In the genomic region with DNA sequence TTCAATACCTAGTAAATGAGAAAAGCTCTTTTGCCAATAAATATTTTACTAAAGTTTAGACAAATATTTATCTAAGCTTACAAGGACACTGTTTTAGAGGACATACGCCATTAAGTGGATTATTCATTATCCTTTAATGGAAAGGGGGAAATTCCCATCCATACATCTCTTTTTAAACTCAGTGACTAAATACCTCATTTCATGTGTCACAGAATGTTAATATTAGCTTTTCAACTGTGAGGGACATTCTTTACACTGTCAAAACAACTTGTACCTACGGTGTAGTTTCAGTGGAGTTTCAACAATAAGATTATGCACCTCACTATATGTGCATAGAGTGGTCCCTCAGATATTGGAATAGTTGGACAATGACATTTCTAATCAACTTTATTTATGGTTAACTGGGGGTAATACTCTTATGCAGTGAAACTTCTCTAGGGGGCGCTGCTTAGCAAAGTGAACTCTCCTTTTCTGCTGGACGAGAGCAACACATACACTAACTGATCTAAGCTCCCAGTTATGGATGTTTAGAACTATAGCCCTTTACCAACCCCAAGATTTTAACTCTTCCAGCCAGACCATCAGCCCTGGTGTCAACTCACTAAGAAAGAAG, we compare ENCODE assay signal across 15 cellular contexts. TPM values are rescaled to one million over a fixed set of nuclear protein-coding genes. Genes with fewer than 3 reads are reported as not detected.
A peak's percentile ranks its signal among the peaks of the same experiment; 100 is the strongest.
DNase-seq lines count a peak whose midpoint lies in the region; ATAC-seq and TF ChIP-seq lines count a peak whose summit lies in the region.
"Had no signal": no experiment of that assay in that cellular context is flagged by ENCODE, and none has a peak within 500 bp of the region (broad histone marks: within the 10 kb centered on the region; RNA-seq: fewer than 3 reads in every experiment).

No MANE protein-coding gene starts in this region.

- H3K4me1 Mint-ChIP-seq in chondrocyte (ENCODE audit: low read depth): no peaks in the 10 kb centered on the region
- H3K4me1 Mint-ChIP-seq in progenitor cell of endocrine pancreas (ENCODE audit: low read depth): peaks cover 34% of the 10 kb centered on the region
- H3K4me1 Mint-ChIP-seq in activated T-helper 1 cell treated with anti-CD3 and anti-CD28 coated beads, Interleukin-12 subunit alpha, Interleukin-12 subunit beta, Interleukin-2, Interleukin-4 antibody, amounts not matched to agents 30 ng/mL and 10 ng/mL and 1 ng/mL, durations not matched to agents 14 hours and 24 hours and 36 hours (ENCODE audit: low read depth): no peaks in the 10 kb centered on the region

- no peaks in the 10 kb centered on the region for H3K27me3 ChIP-seq in Karpas-422 (ENCODE audit: low read length)
- H3K27me3 ChIP-seq: tibial nerve had no signal

- DNase-seq in NCI-H82 (lab: John Stamatoyannopoulos, UW) (peak; percentile 51), NCI-H82 treated with DMSO at 0.1 percent for 48 hours (lab: John Stamatoyannopoulos, UW; ENCODE audit: unreplicated experiment) (no peak), Karpas-422 (peak; percentile 73), chondrocyte (ENCODE audit: low spot score) (no peak), progenitor cell of endocrine pancreas (ENCODE audit: low spot score, unreplicated experiment) (no peak), foreskin melanocyte (no peak)
- no peak for DNase-seq in activated T-helper 1 cell treated with anti-CD3 and anti-CD28 coated beads, Interleukin-12 subunit alpha, Interleukin-12 subunit beta, Interleukin-2, Interleukin-4 antibody, amounts not matched to agents 30 ng/mL and 10 ng/mL and 1 ng/mL, durations not matched to agents 14 hours and 24 hours and 36 hours (ENCODE audit: low spot score)
- DNase-seq: activated naive CD4-positive, alpha-beta T cell treated with anti-CD3 and anti-CD28 coated beads, Interleukin-2, amount 50 U/mL, for 16 hours; foreskin fibroblast; kidney; small intestine had no signal

- H3K27me3 Mint-ChIP-seq in chondrocyte (ENCODE audit: low read depth): no peaks in the 10 kb centered on the region
- H3K27me3 Mint-ChIP-seq in progenitor cell of endocrine pancreas: no peaks in the 10 kb centered on the region
- peaks cover 9% of the 10 kb centered on the region for H3K27me3 Mint-ChIP-seq in activated T-helper 1 cell treated with anti-CD3 and anti-CD28 coated beads, Interleukin-12 subunit alpha, Interleukin-12 subunit beta, Interleukin-2, Interleukin-4 antibody, amounts not matched to agents 30 ng/mL and 10 ng/mL and 1 ng/mL, durations not matched to agents 14 hours and 24 hours and 36 hours (ENCODE audit: insufficient read depth)

- no peak overlapping the region for H2AFZ ChIP-seq in Karpas-422 (ENCODE audit: low read length)

- no peaks in the 10 kb centered on the region for H4K20me1 ChIP-seq in Karpas-422 (ENCODE audit: insufficient read depth, low read depth, low read length)

- no peak for ATAC-seq in HG03460 (IDR thresholded peaks at IDR 0.05; ENCODE audit: unreplicated experiment)

- no peaks in the 10 kb centered on the region for H3K9me3 ChIP-seq in Karpas-422 (ENCODE audit: low read length)
- H3K9me3 ChIP-seq: tibial nerve had no signal

- H3K4me3 Mint-ChIP-seq in chondrocyte (ENCODE audit: unreplicated experiment) (no peak overlapping the region), progenitor cell of endocrine pancreas (ENCODE audit: low read depth) (no peak overlapping the region)
- no peak overlapping the region for H3K4me3 Mint-ChIP-seq in activated T-helper 1 cell treated with anti-CD3 and anti-CD28 coated beads, Interleukin-12 subunit alpha, Interleukin-12 subunit beta, Interleukin-2, Interleukin-4 antibody, amounts not matched to agents 30 ng/mL and 10 ng/mL and 1 ng/mL, durations not matched to agents 14 hours and 24 hours and 36 hours

- no peak overlapping the region for H3K4me2 ChIP-seq in Karpas-422 (ENCODE audit: low read depth, low read length, poor library complexity, severe bottlenecking)

- TF ChIP-seq CTCF in chondrocyte (IDR thresholded peaks at IDR 0.05): peak; percentile 65
- peak; percentile 58 for TF ChIP-seq CTCF in progenitor cell of endocrine pancreas (IDR thresholded peaks at IDR 0.05; ENCODE audit: unreplicated experiment)

- no peak overlapping the region for H3K4me3 ChIP-seq in Karpas-422 (ENCODE audit: low read length)
- H3K4me3 ChIP-seq: coronary artery, tibial nerve had no signal

- no peak overlapping the region for H3K27ac ChIP-seq in Karpas-422 (ENCODE audit: low read length)
- H3K27ac ChIP-seq: coronary artery, tibial nerve had no signal

- H3K36me3 ChIP-seq in Karpas-422 (ENCODE audit: insufficient read depth, low read length): no peaks in the 10 kb centered on the region
- H3K36me3 ChIP-seq: tibial nerve had no signal

- intact Hi-C loops in activated T-helper 1 cell treated with anti-CD3 and anti-CD28 coated beads, Interleukin-12 subunit alpha, Interleukin-12 subunit beta, Interleukin-2, Interleukin-4 antibody, amounts not matched to agents 30 ng/mL and 10 ng/mL and 1 ng/mL, durations not matched to agents 14 hours and 24 hours and 36 hours (cut with micrococcal nuclease): no loop called here

- no peaks in the 10 kb centered on the region for H3K79me2 ChIP-seq in Karpas-422 (ENCODE audit: low read length)

- no peaks in the 10 kb centered on the region for H3K4me1 ChIP-seq in Karpas-422 (ENCODE audit: low read length)
- H3K4me1 ChIP-seq: tibial nerve had no signal

- H3K9me2 ChIP-seq in Karpas-422 (replicated peaks; ENCODE audit: insufficient read depth, low read length): no peaks in the 10 kb centered on the region

- no peak overlapping the region for H3K27ac Mint-ChIP-seq in chondrocyte (ENCODE audit: unreplicated experiment)
- H3K27ac Mint-ChIP-seq in progenitor cell of endocrine pancreas: peak overlapping the region; percentile 54
- H3K27ac Mint-ChIP-seq in activated T-helper 1 cell treated with anti-CD3 and anti-CD28 coated beads, Interleukin-12 subunit alpha, Interleukin-12 subunit beta, Interleukin-2, Interleukin-4 antibody, amounts not matched to agents 30 ng/mL and 10 ng/mL and 1 ng/mL, durations not matched to agents 14 hours and 24 hours and 36 hours: no peak overlapping the region

- no peak overlapping the region for H3K9ac ChIP-seq in Karpas-422 (ENCODE audit: low read length)

- H3K36me3 Mint-ChIP-seq in chondrocyte (ENCODE audit: low read depth): peaks cover 3% of the 10 kb centered on the region
- H3K36me3 Mint-ChIP-seq in progenitor cell of endocrine pancreas (ENCODE audit: insufficient read depth): peaks cover 6% of the 10 kb centered on the region
- H3K36me3 Mint-ChIP-seq in activated T-helper 1 cell treated with anti-CD3 and anti-CD28 coated beads, Interleukin-12 subunit alpha, Interleukin-12 subunit beta, Interleukin-2, Interleukin-4 antibody, amounts not matched to agents 30 ng/mL and 10 ng/mL and 1 ng/mL, durations not matched to agents 14 hours and 24 hours and 36 hours (ENCODE audit: low read depth): no peaks in the 10 kb centered on the region

- H3K9me3 Mint-ChIP-seq in chondrocyte (ENCODE audit: low read depth): no peaks in the 10 kb centered on the region
- H3K9me3 Mint-ChIP-seq in progenitor cell of endocrine pancreas (ENCODE audit: low read depth): peaks cover 7% of the 10 kb centered on the region
- no peaks in the 10 kb centered on the region for H3K9me3 Mint-ChIP-seq in activated T-helper 1 cell treated with anti-CD3 and anti-CD28 coated beads, Interleukin-12 subunit alpha, Interleukin-12 subunit beta, Interleukin-2, Interleukin-4 antibody, amounts not matched to agents 30 ng/mL and 10 ng/mL and 1 ng/mL, durations not matched to agents 14 hours and 24 hours and 36 hours

RNA-seq across cellular contexts. Expression of a gene that starts 9.7 kb away (rescaled TPM):
- total RNA-seq in Karpas-422 (2014; rRNA removed; shearing (Covaris generic); ENCODE audit: low replicate concordance): not detected in 2 replicates
- total RNA-seq in chondrocyte (1.9 to 6.6 TPM (median 2.2 TPM) in 3 replicates), progenitor cell of endocrine pancreas (14.8 and 23.6 TPM in 2 replicates)
- 1.1 TPM in 2 replicates for total RNA-seq in activated T-helper 1 cell treated with anti-CD3 and anti-CD28 coated beads, Interleukin-12 subunit alpha, Interleukin-12 subunit beta, Interleukin-2, Interleukin-4 antibody, amounts not matched to agents 30 ng/mL and 10 ng/mL and 1 ng/mL, durations not matched to agents 14 hours and 24 hours and 36 hours
- total RNA-seq: M059J had no signal

Comparison
In these comparisons a context has a peak if more than half of its experiments do, and no peak if none do; other contexts are left out.
1. DNase-seq: peak in NCI-H82 (single experiment) and Karpas-422 (single experiment); none in NCI-H82 treated with DMSO at 0.1 percent for 48 hours (single experiment), chondrocyte (single experiment), progenitor cell of endocrine pancreas (single experiment), activated T-helper 1 cell treated with anti-CD3 and anti-CD28 coated beads, Interleukin-12 subunit alpha, Interleukin-12 subunit beta, Interleukin-2, Interleukin-4 antibody, amounts not matched to agents 30 ng/mL and 10 ng/mL and 1 ng/mL, durations not matched to agents 14 hours and 24 hours and 36 hours (single experiment) and foreskin melanocyte (single experiment).